ENCODE assay signal across 17 cellular contexts in genomic region chr6:125940691-125941090, GRCh38. TPM values are rescaled to one million over a fixed set of nuclear protein-coding genes. Genes with fewer than 3 reads are reported as not detected.
DNase-seq lines count a peak whose midpoint lies in the region; ATAC-seq and TF ChIP-seq lines count a peak whose summit lies in the region.
"Had no signal": no experiment of that assay in that cellular context is flagged by ENCODE, and none has a peak within 500 bp of the region (broad histone marks: within the 10 kb centered on the region; RNA-seq: fewer than 3 reads in every experiment).

No MANE protein-coding gene starts in this region.

- H3K56ac ChIP-seq in H9 (ENCODE audit: insufficient read length, low read depth, low read length): no peak overlapping the region

- no TSS peak for BruUV-seq in PC-3 (replicated peaks; lab: Mats Ljungman, UMichigan)

- no peak overlapping the region for H2BK120ac ChIP-seq in H9 (ENCODE audit: low read depth, low read length, poor library complexity, severe bottlenecking)

- H2AFZ ChIP-seq in PC-3 (ENCODE audit: low read length): peak overlapping the region; percentile 39; the same call in 1 of the 2 replicates
- peak overlapping the region; percentile 9 for H2AFZ ChIP-seq in neural progenitor cell (replicated peaks)
- no peak overlapping the region for H2AFZ ChIP-seq in H9 (ENCODE audit: low read length)

- H3K79me1 ChIP-seq in H9 (ENCODE audit: insufficient read depth, low read depth, low read length, poor library complexity, severe bottlenecking): no peaks in the 10 kb centered on the region

- H3K4me3 Mint-ChIP-seq in neural progenitor cell (no peak overlapping the region), H9 (no peak overlapping the region)
- H3K4me3 Mint-ChIP-seq: activated naive CD4-positive, alpha-beta T cell treated with anti-CD3 and anti-CD28 coated beads, Interleukin-2, amount 10 ng/mL, durations not matched to agents 7 days and 5 days had no signal

- H4K91ac ChIP-seq in H9 (ENCODE audit: insufficient read length, low read depth, low read length): no peak overlapping the region

- POLR2A ChIA-PET in PC-3 (lab: Charles Lee; ENCODE audit: unreplicated experiment): no interaction called here

- no peak overlapping the region for H2BK12ac ChIP-seq in H9 (ENCODE audit: insufficient read length, low read depth, low read length)

- no peak overlapping the region for H2AK5ac ChIP-seq in H9 (ENCODE audit: insufficient read length, low read length)

- H3T11ph ChIP-seq in H9 (ENCODE audit: low read length): no peak overlapping the region

- H4K20me1 ChIP-seq in PC-3 (ENCODE audit: low read length) (no peaks in the 10 kb centered on the region), neural progenitor cell (ENCODE audit: low read depth) (no peaks in the 10 kb centered on the region), H9 (ENCODE audit: control insufficient read depth, insufficient read depth, insufficient read length) (no peaks in the 10 kb centered on the region)

- no peaks in the 10 kb centered on the region for H3K9me3 Mint-ChIP-seq in neural progenitor cell
- H3K9me3 Mint-ChIP-seq in H9: no peaks in the 10 kb centered on the region
- H3K9me3 Mint-ChIP-seq: activated naive CD4-positive, alpha-beta T cell treated with anti-CD3 and anti-CD28 coated beads, Interleukin-2, amount 10 ng/mL, durations not matched to agents 7 days and 5 days had no signal

- H3K27ac Mint-ChIP-seq in neural progenitor cell (no peak overlapping the region), H9 (no peak overlapping the region)
- H3K27ac Mint-ChIP-seq: activated naive CD4-positive, alpha-beta T cell treated with anti-CD3 and anti-CD28 coated beads, Interleukin-2, amount 10 ng/mL, durations not matched to agents 7 days and 5 days had no signal

- H3K9me2 ChIP-seq in PC-3 (replicated peaks; ENCODE audit: low read length): no peaks in the 10 kb centered on the region

- H3K27ac ChIP-seq in PC-3 (ENCODE audit: low read length): peak overlapping the region; percentile 68
- H3K27ac ChIP-seq in epithelial cell of prostate: peak overlapping the region; percentile 29
- H3K27ac ChIP-seq in neural progenitor cell: no peak overlapping the region
- H3K27ac ChIP-seq in H9 (ENCODE audit: insufficient read length, low read depth, low read length): no peak overlapping the region
- H3K27ac ChIP-seq: dorsolateral prefrontal cortex, upper lobe of left lung had no signal

- ATAC-seq in PC-3: peak; percentile 35
- ATAC-seq in HG03159 (IDR thresholded peaks at IDR 0.05; ENCODE audit: unreplicated experiment): no peak

- no peak overlapping the region for H2BK15ac ChIP-seq in H9 (ENCODE audit: low read depth, low read length)

- no CpG with 5 or more reads among the region's 3 CpGs for WGBS in H9 (ENCODE audit: extremely low coverage, insufficient read length, low lambda C conversion rate)

- H3K27me3 Mint-ChIP-seq in neural progenitor cell (ENCODE audit: insufficient read depth, low read depth) (no peaks in the 10 kb centered on the region), H9 (ENCODE audit: low read depth) (peaks cover 4% of the 10 kb centered on the region)

- H3K14ac ChIP-seq in H9 (ENCODE audit: insufficient read depth, low read length): no peak overlapping the region

- H3K4me1 ChIP-seq in PC-3 (ENCODE audit: insufficient read depth, low read length): peaks cover 60% of the 10 kb centered on the region
- peaks cover 4% of the 10 kb centered on the region for H3K4me1 ChIP-seq in neural progenitor cell
- H3K4me1 ChIP-seq in H9 (ENCODE audit: insufficient read depth, low read length): no peaks in the 10 kb centered on the region

- H3K27me3 ChIP-seq in PC-3 (ENCODE audit: low read length): no peaks in the 10 kb centered on the region
- no peaks in the 10 kb centered on the region for H3K27me3 ChIP-seq in neural progenitor cell
- no peaks in the 10 kb centered on the region for H3K27me3 ChIP-seq in H9 (ENCODE audit: insufficient read depth, low read length)
- H3K27me3 ChIP-seq: dorsolateral prefrontal cortex, upper lobe of left lung had no signal

- H4K8ac ChIP-seq in H9 (replicated peaks; ENCODE audit: insufficient read length, low read depth, low read length): no peak overlapping the region

- no peak overlapping the region for H3K23ac ChIP-seq in H9 (ENCODE audit: insufficient read length, low read depth, low read length)

- H3K9me3 ChIP-seq in PC-3 (ENCODE audit: low read length) (no peaks in the 10 kb centered on the region), neural progenitor cell (ENCODE audit: low read depth) (no peaks in the 10 kb centered on the region), H9 (ENCODE audit: control insufficient read depth, low read depth, low read length) (no peaks in the 10 kb centered on the region)
- H3K9me3 ChIP-seq: upper lobe of left lung had no signal

- H3K9ac ChIP-seq in PC-3 (ENCODE audit: low read length) (no peak overlapping the region), neural progenitor cell (no peak overlapping the region), H9 (ENCODE audit: extremely low read depth, insufficient read length, low read length) (no peak overlapping the region)

- H3K4me1 Mint-ChIP-seq in neural progenitor cell: no peaks in the 10 kb centered on the region
- H3K4me1 Mint-ChIP-seq in H9: no peaks in the 10 kb centered on the region
- H3K4me1 Mint-ChIP-seq: activated naive CD4-positive, alpha-beta T cell treated with anti-CD3 and anti-CD28 coated beads, Interleukin-2, amount 10 ng/mL, durations not matched to agents 7 days and 5 days had no signal

- no peak overlapping the region for H4K5ac ChIP-seq in H9 (ENCODE audit: insufficient read length, low read depth, low read length)

- H3K4me2 ChIP-seq in PC-3 (ENCODE audit: low read length) (peak overlapping the region; percentile 44), neural progenitor cell (no peak overlapping the region), H9 (ENCODE audit: insufficient read depth, insufficient read length, low read length) (no peak overlapping the region)

- TF ChIP-seq CTCF in PC-3 (conservative IDR thresholded peaks at IDR 0.05; ENCODE audit: low read depth, low read length) (no peak), neural progenitor cell (IDR thresholded peaks at IDR 0.05) (no peak), H9 (conservative IDR thresholded peaks at IDR 0.05) (no peak)

- H3K36me3 Mint-ChIP-seq in neural progenitor cell (no peaks in the 10 kb centered on the region), H9 (ENCODE audit: insufficient read depth in 1 of 3, low read depth in 3 of 3) (no peaks in the 10 kb centered on the region; a peak in 1 of 7 replicates)
- H3K36me3 Mint-ChIP-seq: activated naive CD4-positive, alpha-beta T cell treated with anti-CD3 and anti-CD28 coated beads, Interleukin-2, amount 10 ng/mL, durations not matched to agents 7 days and 5 days had no signal

- no peaks in the 10 kb centered on the region for H3K36me3 ChIP-seq in PC-3 (ENCODE audit: low read depth, low read length)
- no peaks in the 10 kb centered on the region for H3K36me3 ChIP-seq in neural progenitor cell
- H3K36me3 ChIP-seq: upper lobe of left lung had no signal

- H2BK20ac ChIP-seq in H9 (ENCODE audit: low read depth, low read length, poor library complexity, severe bottlenecking): no peak overlapping the region

- H3K79me2 ChIP-seq in PC-3 (ENCODE audit: low read length) (no peaks in the 10 kb centered on the region), neural progenitor cell (ENCODE audit: low read depth) (no peaks in the 10 kb centered on the region), H9 (ENCODE audit: insufficient read depth, low read length) (no peaks in the 10 kb centered on the region)

- H2BK5ac ChIP-seq in H9 (ENCODE audit: insufficient read length, low read length): no peak overlapping the region

- no peak overlapping the region for H3K4ac ChIP-seq in H9 (ENCODE audit: low read depth, low read length)

- H3K18ac ChIP-seq in H9 (ENCODE audit: insufficient read length, low read depth, low read length): no peak overlapping the region

- no peaks in the 10 kb centered on the region for H3K23me2 ChIP-seq in H9 (ENCODE audit: insufficient read length, low read depth, low read length, poor library complexity, severe bottlenecking)

- DNase-seq in AG08395 (ENCODE audit: low spot score) (peak; percentile 34), PC-3 (peak; percentile 60), epithelial cell of prostate (ENCODE audit: low read depth, low spot score) (no peak), neural progenitor cell (ENCODE audit: low spot score) (no peak), NK-92 (lab: John Stamatoyannopoulos, UW; ENCODE audit: unreplicated experiment) (no peak), RPMI8226 (no peak), H9 (no peak)
- DNase-seq: activated naive CD4-positive, alpha-beta T cell treated with anti-CD3 and anti-CD28 coated beads, Interleukin-2, amount 10 ng/mL, durations not matched to agents 7 days and 5 days; activated T-cell treated with anti-CD3 and anti-CD28 coated beads, Interleukin-2, amount 50 U/mL, for 1 hour; dorsolateral prefrontal cortex; GOT3; NCI-H1694 treated with DMSO at 0.1 percent for 48 hours; NCI-H524 treated with DMSO at 0.1 percent for 48 hours; stimulated activated CD4-positive, alpha-beta T cell treated with anti-CD3 and anti-CD28 coated beads, Interleukin-12 subunit alpha, Interleukin-12 subunit beta, amount 100 ng/mL, for 4 hours; stimulated activated naive CD4-positive, alpha-beta T cell; upper lobe of left lung had no signal

- intact Hi-C loops in PC-3 (cut with micrococcal nuclease): no loop called here

- H3K4me3 ChIP-seq in PC-3 (ENCODE audit: low read length) (no peak overlapping the region), neural progenitor cell (no peak overlapping the region)
- H3K4me3 ChIP-seq: dorsolateral prefrontal cortex, upper lobe of left lung had no signal

- H3F3A ChIP-seq in PC-3 (ENCODE audit: low read length, unreplicated experiment) (no peaks in the 10 kb centered on the region), neural progenitor cell (ENCODE audit: low read depth) (no peaks in the 10 kb centered on the region)

- CTCF ChIA-PET in PC-3 (lab: Charles Lee): no interaction called here

RNA-seq across cellular contexts. Expression of gene HINT3, which starts 15.9 kb away (rescaled TPM):
- 7.8 and 8.0 TPM in 2 replicates for total RNA-seq in PC-3 (2014; rRNA removed)
- 19.5 and 29.6 TPM in 2 replicates for total RNA-seq in neural progenitor cell (ENCODE audit: low replicate concordance)
- 11.5 and 11.7 TPM in 2 replicates for total RNA-seq in H9 (2021)

RNA-seq across cellular contexts. Expression of gene TRMT11, which starts 45.6 kb away (rescaled TPM):
- total RNA-seq in PC-3 (2014; rRNA removed) (17.9 and 23.5 TPM in 2 replicates), neural progenitor cell (ENCODE audit: low replicate concordance) (51.9 and 105 TPM in 2 replicates), H9 (2021) (26.9 and 31.1 TPM in 2 replicates)

Comparison
In these comparisons a context has a peak if more than half of its experiments do, and no peak if none do; other contexts are left out.
1. DNase-seq: peak in AG08395 (single experiment) and PC-3 (single experiment); none in epithelial cell of prostate (single experiment), neural progenitor cell (single experiment), NK-92 (single experiment), RPMI8226 (single experiment) and H9 (single experiment).
2. H3K27ac ChIP-seq: peak in PC-3 (single experiment) and epithelial cell of prostate (single experiment); none in neural progenitor cell (single experiment) and H9 (single experiment).